Comparison of ENCODE assay signal across 8 cellular contexts in the genomic region with DNA sequence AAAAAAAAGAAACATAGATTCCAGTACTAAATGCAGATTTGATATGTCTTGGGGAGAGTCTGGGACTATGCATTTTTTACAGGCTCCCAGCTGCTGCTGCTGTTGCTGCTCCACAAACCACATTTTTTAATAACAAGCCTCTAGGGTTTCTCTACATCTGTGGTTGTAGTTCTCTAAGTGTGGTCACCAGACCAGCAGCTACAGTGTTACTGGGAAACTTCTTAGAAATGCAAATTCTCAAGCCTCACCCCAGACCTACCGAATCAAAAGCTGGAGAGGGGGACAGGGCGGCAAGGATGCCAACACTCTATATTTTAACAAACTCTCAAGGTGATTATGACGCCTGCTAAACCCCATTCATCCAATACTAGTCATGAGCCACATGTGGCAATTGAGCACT.
DNase-seq lines count a peak whose midpoint lies in the region; ATAC-seq and TF ChIP-seq lines count a peak whose summit lies in the region.

No MANE protein-coding gene starts in this region.

- in situ Hi-C loops in HAP-1 (cut with MboI; ENCODE audit: low sequenced_read_pairs), result no loop called here
- in situ Hi-C loops in GM13977 (cut with MboI; ENCODE audit: low pct_unique_long_range_greater_than_20kb, low sequenced_read_pairs, unreplicated experiment), result no loop called here

- peak; percentile 35 for DNase-seq in AG10803 (ENCODE audit: low read depth)
- DNase-seq in T-helper 2 cell treated with Interferon-gamma antibody and Interleukin-4, amounts not matched to agents 5 μg/mL and 100 μg/mL, for 36 hours (ENCODE audit: low spot score), result peak; percentile 37
- no peak for DNase-seq in HAP-1 (ENCODE audit: low spot score in 2 of 2)
- no peak for DNase-seq in NCI-H2171 treated with DMSO at 0.1 percent for 48 hours (lab: John Stamatoyannopoulos, UW)
- no peak for DNase-seq in GM13977 (ENCODE audit: low spot score)
- no peak for DNase-seq in osteoblast (ENCODE audit: insufficient read length, low spot score, missing footprints)

- ATAC-seq in GM19324 (IDR thresholded peaks at IDR 0.05; ENCODE audit: low FRiP score, unreplicated experiment) (peak; percentile 85), HG03159 (IDR thresholded peaks at IDR 0.05; ENCODE audit: unreplicated experiment) (peak; percentile 89)

- peaks cover 4% of the 10 kb centered on the region for H3K9me3 Mint-ChIP-seq in T-helper 2 cell treated with Interferon-gamma antibody and Interleukin-4, amounts not matched to agents 5 μg/mL and 100 μg/mL, for 36 hours

- H3K27me3 ChIP-seq in HAP-1 (ENCODE audit: low read depth) (no peaks in the 10 kb centered on the region), osteoblast (ENCODE audit: insufficient read depth, low read length) (no peaks in the 10 kb centered on the region)

- no peak overlapping the region for H3K4me2 ChIP-seq in osteoblast (ENCODE audit: insufficient read depth, low read length)

- H3K4me3 ChIP-seq in AG10803 (ENCODE audit: low read length), result no peak overlapping the region
- H3K4me3 ChIP-seq in HAP-1, result no peak overlapping the region
- H3K4me3 ChIP-seq in osteoblast (ENCODE audit: insufficient read depth, low read length), result no peak overlapping the region

- H3K9me3 ChIP-seq in HAP-1 (no peaks in the 10 kb centered on the region), osteoblast (ENCODE audit: low read depth, low read length) (no peaks in the 10 kb centered on the region)

- H3K27me3 Mint-ChIP-seq in T-helper 2 cell treated with Interferon-gamma antibody and Interleukin-4, amounts not matched to agents 5 μg/mL and 100 μg/mL, for 36 hours (ENCODE audit: low read depth), result no peaks in the 10 kb centered on the region

- H3K4me1 ChIP-seq in HAP-1, result no peaks in the 10 kb centered on the region
- peaks cover 22% of the 10 kb centered on the region for H3K4me1 ChIP-seq in osteoblast (ENCODE audit: insufficient read depth, low read length)

- no peaks in the 10 kb centered on the region for H4K20me1 ChIP-seq in osteoblast (ENCODE audit: insufficient read depth, low read length)

- H3K27ac Mint-ChIP-seq in T-helper 2 cell treated with Interferon-gamma antibody and Interleukin-4, amounts not matched to agents 5 μg/mL and 100 μg/mL, for 36 hours, result peak overlapping the region; percentile 72

- peaks cover 8% of the 10 kb centered on the region for H3K36me3 Mint-ChIP-seq in T-helper 2 cell treated with Interferon-gamma antibody and Interleukin-4, amounts not matched to agents 5 μg/mL and 100 μg/mL, for 36 hours (ENCODE audit: low read depth)

- no peak overlapping the region for H3K27ac ChIP-seq in osteoblast (ENCODE audit: low read depth, low read length)

- H2AFZ ChIP-seq in osteoblast (ENCODE audit: low read length), result no peak overlapping the region

- no peaks in the 10 kb centered on the region for H3K79me2 ChIP-seq in osteoblast (ENCODE audit: insufficient read depth, low read length)

- peaks cover 91% of the 10 kb centered on the region for H3K4me1 Mint-ChIP-seq in T-helper 2 cell treated with Interferon-gamma antibody and Interleukin-4, amounts not matched to agents 5 μg/mL and 100 μg/mL, for 36 hours (ENCODE audit: low read depth)

- no peak for TF ChIP-seq CTCF in AG10803 (conservative IDR thresholded peaks at IDR 0.05; ENCODE audit: low read length)
- no peak for TF ChIP-seq CTCF in GM13977 (IDR thresholded peaks at IDR 0.05; ENCODE audit: extremely low read depth, insufficient read depth, missing control alignments)
- TF ChIP-seq CTCF in osteoblast (IDR thresholded peaks at IDR 0.05; ENCODE audit: extremely low read depth, low read depth, low read length), result no peak

- H3K36me3 ChIP-seq in HAP-1 (replicated peaks) (no peaks in the 10 kb centered on the region), osteoblast (ENCODE audit: insufficient read depth, low read length) (no peaks in the 10 kb centered on the region)

- H3K4me3 Mint-ChIP-seq in T-helper 2 cell treated with Interferon-gamma antibody and Interleukin-4, amounts not matched to agents 5 μg/mL and 100 μg/mL, for 36 hours, result peak overlapping the region; percentile 55

Comparison
In these comparisons a context has a peak if more than half of its experiments do, and no peak if none do; other contexts are left out.
1. DNase-seq: peak in AG10803 (single experiment) and T-helper 2 cell treated with Interferon-gamma antibody and Interleukin-4, amounts not matched to agents 5 μg/mL and 100 μg/mL, for 36 hours (single experiment); none in HAP-1 (0 of 2), NCI-H2171 treated with DMSO at 0.1 percent for 48 hours (single experiment), GM13977 (single experiment) and osteoblast (single experiment).